13 cellular contexts compared by ENCODE assay signal in the genomic region with DNA sequence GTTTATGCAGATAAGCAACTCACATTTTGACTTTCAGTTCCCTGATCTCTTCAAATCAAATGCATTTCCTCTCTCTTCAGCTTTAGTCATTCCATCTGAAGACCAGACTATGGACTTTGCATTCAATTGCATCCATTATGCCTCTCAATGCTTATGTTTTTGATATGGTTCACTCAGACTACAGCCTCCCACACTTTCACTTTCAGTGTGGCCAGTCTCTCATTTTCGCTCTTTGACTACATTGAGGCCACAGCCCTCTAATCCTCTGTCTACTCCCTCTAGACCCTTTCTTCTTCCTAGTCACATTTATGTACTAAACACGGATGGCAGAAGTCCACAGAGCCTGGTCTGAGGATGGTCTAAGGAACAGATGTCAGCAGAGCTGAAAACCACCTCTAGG. TPM values are rescaled to one million over a fixed set of nuclear protein-coding genes. Genes with fewer than 3 reads are reported as not detected.
A peak's percentile ranks its signal among the peaks of the same experiment; 100 is the strongest.
DNase-seq lines count a peak whose midpoint lies in the region; ATAC-seq and TF ChIP-seq lines count a peak whose summit lies in the region.
"Had no signal": no experiment of that assay in that cellular context is flagged by ENCODE, and none has a peak within 500 bp of the region (broad histone marks: within the 10 kb centered on the region; RNA-seq: fewer than 3 reads in every experiment).

No MANE protein-coding gene starts in this region.

- no peaks in the 10 kb centered on the region for H3K4me1 Mint-ChIP-seq in activated naive CD4-positive, alpha-beta T cell treated with anti-CD3 and anti-CD28 coated beads for 36 hours (ENCODE audit: low read depth)

- H3K4me3 ChIP-seq in fibroblast of lung (replicated peaks in 1 of 4; ENCODE audit: control extremely low read depth in 1 of 4, insufficient read depth in 1 of 4, low read depth in 3 of 4, low read length in 4 of 4): no peak overlapping the region
- H3K4me3 ChIP-seq: uterus had no signal

- H3K36me3 Mint-ChIP-seq in activated naive CD4-positive, alpha-beta T cell treated with anti-CD3 and anti-CD28 coated beads for 36 hours (ENCODE audit: low read depth): no peaks in the 10 kb centered on the region
- H3K36me3 Mint-ChIP-seq: activated naive CD4-positive, alpha-beta T cell treated with anti-CD3 and anti-CD28 coated beads, Interleukin-2, amount 50 U/mL, for 72 hours had no signal

- peak overlapping the region; percentile 18 for H2AFZ ChIP-seq in fibroblast of lung (ENCODE audit: low read length)

- no peak overlapping the region for H3K9ac ChIP-seq in fibroblast of lung (ENCODE audit: insufficient read depth, low read length)

- no peak for DNase-seq in fibroblast of lung (ENCODE audit: low read depth in 2 of 2)
- no peak for DNase-seq in activated naive CD4-positive, alpha-beta T cell treated with anti-CD3 and anti-CD28 coated beads for 36 hours
- DNase-seq in islet precursor cell: no peak
- DNase-seq in activated gamma-delta T cell (lab: John Stamatoyannopoulos, UW): no peak
- DNase-seq: activated CD4-positive, alpha-beta T cell treated with anti-CD3 and anti-CD28 coated beads, Interleukin-2, amount 50 U/mL, for 48 hours; C1 segment of cervical spinal cord; NCI-H1417 treated with DMSO at 0.1 percent for 48 hours; uterus had no signal

- H3K27ac ChIP-seq in fibroblast of lung (ENCODE audit: insufficient read depth, low read length): no peak overlapping the region
- H3K27ac ChIP-seq: uterus had no signal

- no peaks in the 10 kb centered on the region for H3K27me3 ChIP-seq in fibroblast of lung (ENCODE audit: control insufficient read depth, insufficient read depth, low read length)
- H3K27me3 ChIP-seq: uterus had no signal

- no peaks in the 10 kb centered on the region for H3K27me3 Mint-ChIP-seq in activated naive CD4-positive, alpha-beta T cell treated with anti-CD3 and anti-CD28 coated beads for 36 hours (ENCODE audit: low read depth)

- peaks cover 2% of the 10 kb centered on the region for H3K4me1 ChIP-seq in fibroblast of lung (ENCODE audit: control insufficient read depth, extremely low read depth, insufficient read depth, low read length)
- H3K4me1 ChIP-seq: uterus had no signal

- CTCF ChIA-PET in activated naive CD4-positive, alpha-beta T cell treated with anti-CD3 and anti-CD28 coated beads for 36 hours (lab: Charles Lee): no interaction called here

- no peak overlapping the region for H3K27ac Mint-ChIP-seq in activated naive CD4-positive, alpha-beta T cell treated with anti-CD3 and anti-CD28 coated beads for 36 hours
- H3K27ac Mint-ChIP-seq: activated naive CD4-positive, alpha-beta T cell treated with anti-CD3 and anti-CD28 coated beads, Interleukin-2, amount 50 U/mL, for 72 hours had no signal

- intact Hi-C loops in activated naive CD4-positive, alpha-beta T cell treated with anti-CD3 and anti-CD28 coated beads for 36 hours (cut with micrococcal nuclease): no loop called here

- no peaks in the 10 kb centered on the region for H3K79me2 ChIP-seq in fibroblast of lung (ENCODE audit: control insufficient read depth, insufficient read depth, low read length)

- no peaks in the 10 kb centered on the region for H3K36me3 ChIP-seq in fibroblast of lung (ENCODE audit: control insufficient read depth, insufficient read depth, low read length)
- H3K36me3 ChIP-seq: uterus had no signal

- ATAC-seq in GM19035 (IDR thresholded peaks at IDR 0.05; ENCODE audit: unreplicated experiment) (peak; percentile 83), HG02588 (IDR thresholded peaks at IDR 0.05; ENCODE audit: unreplicated experiment) (peak; percentile 72), HG03378 (IDR thresholded peaks at IDR 0.05; ENCODE audit: unreplicated experiment) (peak; percentile 81), HG03460 (IDR thresholded peaks at IDR 0.05; ENCODE audit: unreplicated experiment) (no peak)
- ATAC-seq: activated naive CD4-positive, alpha-beta T cell treated with anti-CD3 and anti-CD28 coated beads, Interleukin-2, amount 50 U/mL, for 72 hours had no signal

- TF ChIP-seq CTCF in fibroblast of lung (conservative IDR thresholded peaks at IDR 0.05 in 1 of 2, IDR thresholded peaks at IDR 0.05 in 1 of 2; ENCODE audit: low read depth in 1 of 2, low read length in 2 of 2): no peak

- no peak overlapping the region for H3K4me3 Mint-ChIP-seq in activated naive CD4-positive, alpha-beta T cell treated with anti-CD3 and anti-CD28 coated beads for 36 hours

- H3K4me2 ChIP-seq in fibroblast of lung (ENCODE audit: extremely low read depth, insufficient read depth, low read length): peak overlapping the region; percentile 28

- no peaks in the 10 kb centered on the region for H3K9me3 ChIP-seq in fibroblast of lung (ENCODE audit: control insufficient read depth, insufficient read depth, low read depth, low read length)
- H3K9me3 ChIP-seq: uterus had no signal

- no peaks in the 10 kb centered on the region for H4K20me1 ChIP-seq in fibroblast of lung (ENCODE audit: control insufficient read depth, extremely low read depth, insufficient read depth, low read length)

- H3K9me3 Mint-ChIP-seq in activated naive CD4-positive, alpha-beta T cell treated with anti-CD3 and anti-CD28 coated beads for 36 hours: peaks cover 5% of the 10 kb centered on the region

RNA-seq across cellular contexts. Expression of a gene that starts 24.5 kb away (rescaled TPM):
- total RNA-seq in fibroblast of lung: 49.6 and 67.2 TPM in 2 replicates
- polyA plus RNA-seq in fibroblast of lung: 74.2 and 100.0 TPM in 2 replicates
- 59.1 and 91.8 TPM in 2 replicates for polyA plus RNA-seq in fibroblast of lung (2012)
- polyA minus RNA-seq in fibroblast of lung (ENCODE audit: low replicate concordance): 48.9 and 59.6 TPM in 2 replicates
- not detected for total RNA-seq in activated naive CD4-positive, alpha-beta T cell treated with anti-CD3 and anti-CD28 coated beads for 36 hours
- total RNA-seq: activated naive CD4-positive, alpha-beta T cell treated with anti-CD3 and anti-CD28 coated beads, Interleukin-2, amount 50 U/mL, for 72 hours had no signal

Comparison
In these comparisons a context has a peak if more than half of its experiments do, and no peak if none do; other contexts are left out.
1. RNA of a gene that starts 24.5 kb away (total RNA-seq): 49.6 to 67.2 TPM in fibroblast of lung; not detected in activated naive CD4-positive, alpha-beta T cell treated with anti-CD3 and anti-CD28 coated beads for 36 hours; every median in the first group is over 10 times any median in the second.